Comparison of ENCODE assay signal across 1 cellular context in genomic region chr10:102814873-102815661, GRCh38.
TF ChIP-seq lines count a peak whose summit lies in the region.

No MANE protein-coding gene starts in this region.

TF ChIP-seq in HepG2, 621 proteins besides CTCF, POLR2A, EP300 and RAD21 (continued from another document and continues in another):
- no peak for TF ChIP-seq LRRFIP1 (CRISPR knock-in tag; conservative IDR thresholded peaks at IDR 0.05)
- TF ChIP-seq NR2F1 (CRISPR knock-in tag; IDR thresholded peaks at IDR 0.05), result 0 out of 4 replicates have a peak, but pooled peaks of 1 of the 2 experiments have one; percentile 13
- peak; percentile 82 for TF ChIP-seq RARA (CRISPR knock-in tag; IDR thresholded peaks at IDR 0.05)
- TF ChIP-seq ZBTB37 (CRISPR knock-in tag; IDR thresholded peaks at IDR 0.05), result peak; percentile 33; the same call in 1 of the 2 replicates
- no peak for TF ChIP-seq GABPA (IDR thresholded peaks at IDR 0.05; ENCODE audit: low read depth, low read length)
- peak; percentile 32; the same call in 1 of the 2 replicates for TF ChIP-seq GABPA (CRISPR knock-in tag; IDR thresholded peaks at IDR 0.05; ENCODE audit: low read depth)
- peak; percentile 97; the same call in 1 of the 2 replicates for TF ChIP-seq SSRP1 (CRISPR knock-in tag; IDR thresholded peaks at IDR 0.05)
- peak; percentile 67; the same call in 1 of the 2 replicates for TF ChIP-seq MIER2 (CRISPR knock-in tag; IDR thresholded peaks at IDR 0.05)
- TF ChIP-seq TSC22D2 (CRISPR knock-in tag; IDR thresholded peaks at IDR 0.05; ENCODE audit: borderline replicate concordance), result peak; percentile 59; the same call in 1 of the 2 replicates
- TF ChIP-seq ZNF501 (CRISPR knock-in tag; IDR thresholded peaks at IDR 0.05), result peak; percentile 75
- TF ChIP-seq ZNF766 (CRISPR knock-in tag; IDR thresholded peaks at IDR 0.05; ENCODE audit: borderline replicate concordance), result peak; percentile 80; the same call in 1 of the 2 replicates
- TF ChIP-seq KAT8 (CRISPR knock-in tag; IDR thresholded peaks at IDR 0.05), result peak; percentile 63
- 0 out of 2 replicates have a peak, but pooled peaks have one; percentile 26 for TF ChIP-seq GATA4 (IDR thresholded peaks at IDR 0.05; ENCODE audit: borderline replicate concordance, low read depth)
- peak; percentile 36 for TF ChIP-seq XRCC5 (optimal IDR thresholded peaks at IDR 0.05; ENCODE audit: low read length)
- TF ChIP-seq ZNF232 (CRISPR knock-in tag; IDR thresholded peaks at IDR 0.05; ENCODE audit: borderline replicate concordance), result peak; percentile 67; the same call in 1 of the 2 replicates
- peak in 1 of 2 experiments; percentile 66; a peak in 2 of 4 replicates for TF ChIP-seq ATF4 (CRISPR knock-in tag; IDR thresholded peaks at IDR 0.05)
- peak; percentile 23; the same call in 1 of the 2 replicates for TF ChIP-seq HNF1B (CRISPR knock-in tag; IDR thresholded peaks at IDR 0.05)
- 0 out of 2 replicates have a peak, but pooled peaks have one; percentile 59 for TF ChIP-seq ZNF44 (CRISPR knock-in tag; IDR thresholded peaks at IDR 0.05)
- peak; percentile 67; the same call in 1 of the 2 replicates for TF ChIP-seq ZNF12 (CRISPR knock-in tag; IDR thresholded peaks at IDR 0.05)
- 0 out of 2 replicates have a peak, but pooled peaks have one; percentile 17 for TF ChIP-seq ZNF614 (CRISPR knock-in tag; IDR thresholded peaks at IDR 0.05; ENCODE audit: borderline replicate concordance)
- peak; percentile 19; the same call in 1 of the 2 replicates for TF ChIP-seq POLR2AphosphoS5 (IDR thresholded peaks at IDR 0.05; ENCODE audit: low read depth, low read length)
- no peak for TF ChIP-seq KDM1A (CRISPR knock-in tag; IDR thresholded peaks at IDR 0.05)
- 0 out of 2 replicates have a peak, but pooled peaks have one; percentile 13 for TF ChIP-seq ZNF800 (CRISPR knock-in tag; IDR thresholded peaks at IDR 0.05)
- TF ChIP-seq POLR2G (IDR thresholded peaks at IDR 0.05; ENCODE audit: low read depth, low read length), result 0 out of 2 replicates have a peak, but pooled peaks have one; percentile 17
- TF ChIP-seq ZNF17 (CRISPR knock-in tag; IDR thresholded peaks at IDR 0.05), result no peak
- peak; percentile 64; the same call in 1 of the 2 replicates for TF ChIP-seq GFI1 (CRISPR knock-in tag; IDR thresholded peaks at IDR 0.05; ENCODE audit: borderline replicate concordance)
- peak; percentile 40; the same call in 1 of the 2 replicates for TF ChIP-seq ZSCAN29 (CRISPR knock-in tag; conservative IDR thresholded peaks at IDR 0.05)
- peak; percentile 60 for TF ChIP-seq RCOR2 (CRISPR knock-in tag; IDR thresholded peaks at IDR 0.05)
- peak in 1 of 2 experiments; percentile 50; a peak in 1 of 4 replicates for TF ChIP-seq REST (IDR thresholded peaks at IDR 0.05; ENCODE audit: borderline replicate concordance in 1 of 2, low read depth in 1 of 2, low read length in 2 of 2)
- TF ChIP-seq FOXA3 (CRISPR knock-in tag; IDR thresholded peaks at IDR 0.05), result peak; percentile 94
- peak; percentile 94 for TF ChIP-seq FOXP4 (CRISPR knock-in tag; IDR thresholded peaks at IDR 0.05)
- peak; percentile 66; the same call in 1 of the 2 replicates for TF ChIP-seq CREM (IDR thresholded peaks at IDR 0.05)
- TF ChIP-seq CREM (CRISPR knock-in tag; IDR thresholded peaks at IDR 0.05), result no peak
- TF ChIP-seq TERF1 (CRISPR knock-in tag; IDR thresholded peaks at IDR 0.05), result no peak
- 0 out of 4 replicates have a peak, but pooled peaks of 1 of the 2 experiments have one; percentile 1 for TF ChIP-seq MAFK (conservative IDR thresholded peaks at IDR 0.05 in 1 of 2, IDR thresholded peaks at IDR 0.05 in 1 of 2; ENCODE audit: low read length in 2 of 2)
- no peak; the same call in 1 of the 2 replicates for TF ChIP-seq PPARG (CRISPR knock-in tag; conservative IDR thresholded peaks at IDR 0.05)
- peak; percentile 82 for TF ChIP-seq HMG20A (CRISPR knock-in tag; IDR thresholded peaks at IDR 0.05; ENCODE audit: borderline replicate concordance)
- 0 out of 2 replicates have a peak, but pooled peaks have one; percentile 59 for TF ChIP-seq NPAS2 (CRISPR knock-in tag; IDR thresholded peaks at IDR 0.05; ENCODE audit: borderline replicate concordance)
- TF ChIP-seq DDIT3 (CRISPR knock-in tag; IDR thresholded peaks at IDR 0.05), result no peak
- TF ChIP-seq HNF4G (IDR thresholded peaks at IDR 0.05; ENCODE audit: borderline replicate concordance, low read depth, low read length), result 0 out of 2 replicates have a peak, but pooled peaks have one; percentile 33
- no peak for TF ChIP-seq HNF4G (CRISPR knock-in tag; IDR thresholded peaks at IDR 0.05; ENCODE audit: borderline replicate concordance, low read depth)
- TF ChIP-seq CBFB (CRISPR knock-in tag; IDR thresholded peaks at IDR 0.05), result no peak
- TF ChIP-seq TCF7 (IDR thresholded peaks at IDR 0.05; ENCODE audit: low read depth), result peak; percentile 76
- 0 out of 2 replicates have a peak, but pooled peaks have one; percentile 22 for TF ChIP-seq HMG20B (CRISPR knock-in tag; conservative IDR thresholded peaks at IDR 0.05)
- TF ChIP-seq PATZ1 (CRISPR knock-in tag; IDR thresholded peaks at IDR 0.05), result peak; percentile 15
